Comparison of ENCODE assay signal across 17 cellular contexts in the genomic region with DNA sequence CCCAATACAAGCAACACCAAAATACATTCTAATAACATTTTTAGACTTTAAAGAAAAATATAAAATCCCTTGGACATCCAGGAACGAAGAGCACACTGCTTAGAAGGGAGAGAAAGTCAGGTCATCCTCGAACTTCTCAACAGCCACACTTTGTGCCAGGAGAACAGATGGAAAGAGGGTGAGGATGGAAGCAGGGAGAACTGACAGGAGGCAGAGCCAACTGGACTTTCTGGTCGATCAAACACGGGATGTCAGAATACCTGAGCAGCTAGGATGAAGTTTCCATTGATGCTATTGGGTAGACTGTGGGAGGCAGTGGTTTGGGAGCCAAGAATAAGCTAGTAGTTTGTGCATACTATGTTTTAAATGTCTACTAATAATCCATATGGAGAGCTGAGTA.
A peak's percentile ranks its signal among the peaks of the same experiment; 100 is the strongest.
DNase-seq lines count a peak whose midpoint lies in the region; ATAC-seq and TF ChIP-seq lines count a peak whose summit lies in the region.
"Had no signal": no experiment of that assay in that cellular context is flagged by ENCODE, and none has a peak within 500 bp of the region (broad histone marks: within the 10 kb centered on the region; RNA-seq: fewer than 3 reads in every experiment).

No MANE protein-coding gene starts in this region.

- H3K36me3 Mint-ChIP-seq in T-helper 1 cell treated with Interleukin-12 subunit alpha and Interleukin-12 subunit beta and Interleukin-4 antibody, amounts not matched to agents 30 μg/mL and 1 μg/mL, for 36 hours (ENCODE audit: low read depth): peaks cover 17% of the 10 kb centered on the region
- peaks cover 25% of the 10 kb centered on the region for H3K36me3 Mint-ChIP-seq in HFFc6 (ENCODE audit: low read depth)
- H3K36me3 Mint-ChIP-seq in activated naive CD8-positive, alpha-beta T cell treated with anti-CD3 and anti-CD28 coated beads, Interleukin-2, amount 50 U/mL, for 24 hours (ENCODE audit: low read depth): peaks cover 11% of the 10 kb centered on the region

- H3K27ac Mint-ChIP-seq in T-helper 1 cell treated with Interleukin-12 subunit alpha and Interleukin-12 subunit beta and Interleukin-4 antibody, amounts not matched to agents 30 μg/mL and 1 μg/mL, for 36 hours: peak overlapping the region; percentile 13
- peak overlapping the region; percentile 6; the same call in 1 of the 2 replicates for H3K27ac Mint-ChIP-seq in HFFc6
- peak overlapping the region; percentile 33 for H3K27ac Mint-ChIP-seq in activated naive CD8-positive, alpha-beta T cell treated with anti-CD3 and anti-CD28 coated beads, Interleukin-2, amount 50 U/mL, for 24 hours
- H3K27ac Mint-ChIP-seq: endodermal cell had no signal

- no peak for ATAC-seq in activated naive CD8-positive, alpha-beta T cell treated with anti-CD3 and anti-CD28 coated beads, Interleukin-2, amount 50 U/mL, for 24 hours
- ATAC-seq in HG03039 (IDR thresholded peaks at IDR 0.05; ENCODE audit: unreplicated experiment): no peak

- H3K4me1 Mint-ChIP-seq in T-helper 1 cell treated with Interleukin-12 subunit alpha and Interleukin-12 subunit beta and Interleukin-4 antibody, amounts not matched to agents 30 μg/mL and 1 μg/mL, for 36 hours (ENCODE audit: low read depth): peaks cover 69% of the 10 kb centered on the region
- H3K4me1 Mint-ChIP-seq in HFFc6 (ENCODE audit: low read depth): peaks cover 56% of the 10 kb centered on the region
- H3K4me1 Mint-ChIP-seq in activated naive CD8-positive, alpha-beta T cell treated with anti-CD3 and anti-CD28 coated beads, Interleukin-2, amount 50 U/mL, for 24 hours: peaks cover 78% of the 10 kb centered on the region

- peaks cover 22% of the 10 kb centered on the region for H3K9me3 ChIP-seq in mesodermal cell (ENCODE audit: control insufficient read depth, low read length)

- H3K4me1 ChIP-seq in mesodermal cell (ENCODE audit: control insufficient read depth, insufficient read depth, low read length, poor library complexity, severe bottlenecking): peaks cover 26% of the 10 kb centered on the region

- no peak for TF ChIP-seq CTCF in HFFc6 (IDR thresholded peaks at IDR 0.05)

- H3K27ac ChIP-seq in mesodermal cell (ENCODE audit: low read depth, low read length, severe bottlenecking): peak overlapping the region; percentile 77
- H3K27ac ChIP-seq: spleen had no signal

- no peaks in the 10 kb centered on the region for H3K36me3 ChIP-seq in mesodermal cell (ENCODE audit: control insufficient read depth, insufficient read depth, low read length)
- H3K36me3 ChIP-seq: BLaER1 treated with 17β-estradiol and CSF1 and Interleukin-3, amounts not matched to agents 10 nM and 100 nM; spleen had no signal

- no peak overlapping the region for H3K4me3 ChIP-seq in mesodermal cell (ENCODE audit: extremely low read depth, insufficient read depth, low read length, poor library complexity, severe bottlenecking)
- H3K4me3 ChIP-seq: BLaER1 treated with 17β-estradiol and CSF1 and Interleukin-3, amounts not matched to agents 10 nM and 100 nM; lung; spleen had no signal

- 89 to 100% methylated on average over 3 to 4 of the region's 4 CpGs for WGBS in mesodermal cell (ENCODE audit: insufficient coverage in 2 of 2), 2 experiments

- no peaks in the 10 kb centered on the region for H3K9me3 Mint-ChIP-seq in T-helper 1 cell treated with Interleukin-12 subunit alpha and Interleukin-12 subunit beta and Interleukin-4 antibody, amounts not matched to agents 30 μg/mL and 1 μg/mL, for 36 hours
- H3K9me3 Mint-ChIP-seq in HFFc6: peaks cover 11% of the 10 kb centered on the region
- peaks cover 11% of the 10 kb centered on the region for H3K9me3 Mint-ChIP-seq in activated naive CD8-positive, alpha-beta T cell treated with anti-CD3 and anti-CD28 coated beads, Interleukin-2, amount 50 U/mL, for 24 hours
- H3K9me3 Mint-ChIP-seq: endodermal cell had no signal

- no peak overlapping the region for H3K4me3 Mint-ChIP-seq in T-helper 1 cell treated with Interleukin-12 subunit alpha and Interleukin-12 subunit beta and Interleukin-4 antibody, amounts not matched to agents 30 μg/mL and 1 μg/mL, for 36 hours
- no peak overlapping the region for H3K4me3 Mint-ChIP-seq in HFFc6
- no peak overlapping the region for H3K4me3 Mint-ChIP-seq in activated naive CD8-positive, alpha-beta T cell treated with anti-CD3 and anti-CD28 coated beads, Interleukin-2, amount 50 U/mL, for 24 hours
- H3K4me3 Mint-ChIP-seq: endodermal cell, nephron progenitor cell had no signal

- H3K27me3 Mint-ChIP-seq in T-helper 1 cell treated with Interleukin-12 subunit alpha and Interleukin-12 subunit beta and Interleukin-4 antibody, amounts not matched to agents 30 μg/mL and 1 μg/mL, for 36 hours (ENCODE audit: low read depth): no peaks in the 10 kb centered on the region
- peaks cover 4% of the 10 kb centered on the region; the same call in 1 of the 2 replicates for H3K27me3 Mint-ChIP-seq in HFFc6 (ENCODE audit: insufficient read depth)
- H3K27me3 Mint-ChIP-seq in activated naive CD8-positive, alpha-beta T cell treated with anti-CD3 and anti-CD28 coated beads, Interleukin-2, amount 50 U/mL, for 24 hours: no peaks in the 10 kb centered on the region

- DNase-seq in T-helper 1 cell (no peak), HFFc6 (no peak), DMS153 (lab: John Stamatoyannopoulos, UW) (no peak), mucosa of gallbladder (ENCODE audit: low spot score) (no peak)
- no peak for DNase-seq in activated naive CD8-positive, alpha-beta T cell treated with anti-CD3 and anti-CD28 coated beads, Interleukin-2, amount 50 U/mL, for 24 hours
- DNase-seq: 8988T; activated CD4-positive, alpha-beta T cell treated with anti-CD3 and anti-CD28 coated beads, Interleukin-2, amount 50 U/mL, for 1 hour; amygdala; endodermal cell; NCI-H146; nephron progenitor cell; spleen had no signal
